8 cellular contexts compared by ENCODE assay signal in the genomic region with DNA sequence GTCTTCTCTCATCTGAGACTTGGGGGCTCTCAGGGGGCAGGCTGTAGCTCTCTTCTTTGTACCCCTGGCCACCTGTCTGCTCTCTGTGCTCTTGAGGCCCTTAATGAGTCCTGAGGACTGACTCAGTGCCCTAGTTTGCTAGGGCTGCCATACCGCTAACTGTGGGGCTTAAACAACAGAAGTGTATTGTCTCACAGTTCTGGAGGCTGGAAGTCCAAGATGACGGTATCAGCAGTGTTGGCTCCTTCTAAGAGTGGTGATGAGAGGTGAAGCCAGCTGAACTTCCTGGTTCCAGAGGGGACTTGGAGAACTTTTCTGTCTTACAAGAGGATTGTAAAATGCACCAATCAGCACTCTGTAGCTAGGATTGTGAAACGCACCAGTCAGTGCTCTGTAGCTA.
"Had no signal": no experiment of that assay in that cellular context is flagged by ENCODE, and none has a peak within 500 bp of the region (broad histone marks: within the 10 kb centered on the region; RNA-seq: fewer than 3 reads in every experiment).

No MANE protein-coding gene starts in this region.

- ATAC-seq: HepG2, K562 had no signal

- H3K27ac Mint-ChIP-seq: IgD-negative memory B cell had no signal

- H3K4me3 Mint-ChIP-seq: IgD-negative memory B cell had no signal

- DNase-seq: IMR-90, KBM-7, KG1 had no signal

- H3K36me3 Mint-ChIP-seq: IgD-negative memory B cell had no signal

- H3K4me3 ChIP-seq: K562 had no signal

- FAIRE-seq: HepG2, HTR-8/SVneo, K562 had no signal

- H3K27ac ChIP-seq: HL-60 had no signal
